In the genomic region with DNA sequence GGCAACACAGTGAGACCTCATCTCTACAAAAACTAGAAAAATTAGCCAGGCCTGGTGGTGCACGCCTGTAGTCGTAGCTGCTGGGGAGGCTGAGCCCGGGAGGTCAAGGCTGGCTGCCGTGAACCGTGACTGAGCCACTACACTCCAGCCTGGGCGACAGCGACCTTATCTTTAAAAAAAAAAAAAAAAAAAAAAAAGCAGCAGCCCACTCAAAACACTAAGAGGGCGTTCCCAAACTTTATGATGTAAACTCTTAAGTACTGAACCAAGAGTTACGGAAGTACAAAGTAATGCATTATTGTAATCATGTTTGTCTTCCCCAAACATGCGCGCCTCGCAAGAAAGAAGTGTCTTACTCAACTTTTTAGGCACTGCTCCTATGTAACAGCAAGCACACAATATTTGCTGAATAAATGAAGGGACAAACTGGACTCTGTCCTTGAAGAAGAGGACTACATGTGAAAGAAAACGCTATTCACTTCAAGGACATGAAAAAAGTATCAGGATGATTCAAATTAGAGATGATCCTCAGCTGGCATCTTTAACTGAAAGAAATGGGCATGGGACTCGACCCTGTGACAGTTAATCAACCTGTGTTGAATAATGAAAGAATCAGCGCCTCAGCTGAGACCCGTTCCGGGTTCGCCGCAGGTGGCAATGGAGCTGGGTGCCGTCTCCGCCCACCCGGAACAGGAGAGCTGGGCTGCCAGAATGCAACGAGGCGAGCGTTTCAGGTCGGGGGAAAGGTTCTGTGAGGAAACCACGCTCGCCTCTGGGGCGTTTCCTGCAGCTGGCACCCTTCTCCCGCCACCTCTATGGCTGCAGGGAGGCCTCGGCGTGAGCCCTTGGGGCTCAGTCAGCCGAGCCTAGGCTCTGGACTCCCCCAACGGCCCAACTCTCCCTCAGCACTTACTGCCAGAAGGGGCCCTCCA, we compare ENCODE assay signal across 8 cellular contexts. TPM values are rescaled to one million over a fixed set of nuclear protein-coding genes. Genes with fewer than 3 reads are reported as not detected.
A peak's percentile ranks its signal among the peaks of the same experiment; 100 is the strongest.
DNase-seq lines count a peak whose midpoint lies in the region; ATAC-seq and TF ChIP-seq lines count a peak whose summit lies in the region.

No MANE protein-coding gene starts in this region.

- no peaks in the 10 kb centered on the region for H3K9me3 Mint-ChIP-seq in osteocyte (ENCODE audit: unreplicated experiment)

- no peak for TF ChIP-seq CTCF in RWPE2 (IDR thresholded peaks at IDR 0.05; ENCODE audit: poor library complexity, severe bottlenecking)
- TF ChIP-seq CTCF in osteocyte (IDR thresholded peaks at IDR 0.05), result no peak
- TF ChIP-seq CTCF in thyroid gland (IDR thresholded peaks at IDR 0.05), result no peak

- peaks cover 17% of the 10 kb centered on the region for H3K4me1 ChIP-seq in HUES48 (ENCODE audit: control insufficient read depth, insufficient read depth, low read length)
- peaks cover 9% of the 10 kb centered on the region for H3K4me1 ChIP-seq in RWPE2 (ENCODE audit: insufficient read depth, poor library complexity, severe bottlenecking)
- H3K4me1 ChIP-seq in thyroid gland, result peaks cover 14 to 17% of the 10 kb centered on the region in 2 donors

- no peaks in the 10 kb centered on the region for H3K9me3 ChIP-seq in HUES48 (ENCODE audit: control insufficient read depth, insufficient read depth, low read length)
- H3K9me3 ChIP-seq in RWPE2 (ENCODE audit: severe bottlenecking), result no peaks in the 10 kb centered on the region
- no peaks in the 10 kb centered on the region for H3K9me3 ChIP-seq in thyroid gland

- WGBS in thyroid gland, 2 donors, result 14 to 16% methylated on average over 29 to 30 of the region's 34 CpGs

- H3K4me3 ChIP-seq in HUES48 (ENCODE audit: low read depth, low read length), result peak overlapping the region; percentile 88
- peak overlapping the region; percentile 90 for H3K4me3 ChIP-seq in RWPE2 (ENCODE audit: severe bottlenecking)
- H3K4me3 ChIP-seq in thyroid gland (replicated peaks in 1 of 3), result peak overlapping the region; percentile 27 to 93 (median 57)

- intact Hi-C loops in thyroid gland (cut with DNase I), result loop anchor here (10.0 kb wide), 1 partner anchor 78 kb away; no protein-coding TSS in a partner anchor

- H3K27me3 Mint-ChIP-seq in osteocyte (ENCODE audit: unreplicated experiment), result peaks cover 5% of the 10 kb centered on the region

- DNase-seq in COR-L47 (lab: John Stamatoyannopoulos, UW) (peak; percentile 69), RWPE2 (ENCODE audit: low spot score) (peak; percentile 87), activated gamma-delta T cell treated with Interleukin-2 at 50 U/mL for 16 hours (peak; percentile 84), germinal center (ENCODE audit: low spot score) (peak; percentile 79), osteocyte (ENCODE audit: extremely low spot score, unreplicated experiment) (peak; percentile 85), thyroid gland (peak; percentile 86 to 87)

- peak overlapping the region; percentile 98 for H3K4me3 Mint-ChIP-seq in osteocyte (ENCODE audit: unreplicated experiment)

- H3K36me3 ChIP-seq in HUES48 (ENCODE audit: control insufficient read depth, insufficient read depth, low read length) (peaks cover 21% of the 10 kb centered on the region), RWPE2 (ENCODE audit: low read depth) (peaks cover 32% of the 10 kb centered on the region), thyroid gland (peaks cover 9 to 15% of the 10 kb centered on the region in 2 donors)

- H3K4me1 Mint-ChIP-seq in osteocyte (ENCODE audit: unreplicated experiment), result peaks cover 15% of the 10 kb centered on the region

- no peak for TF ChIP-seq POLR2A in thyroid gland (IDR thresholded peaks at IDR 0.05)

- H3K27me3 ChIP-seq in HUES48 (ENCODE audit: control insufficient read depth, insufficient read depth, low read length) (no peaks in the 10 kb centered on the region), RWPE2 (ENCODE audit: insufficient read depth, poor library complexity, severe bottlenecking) (no peaks in the 10 kb centered on the region), thyroid gland (no peaks in the 10 kb centered on the region)

- H3K9ac ChIP-seq in HUES48 (ENCODE audit: low read depth, low read length), result peak overlapping the region; percentile 85

- H3K27ac Mint-ChIP-seq in osteocyte (ENCODE audit: unreplicated experiment), result peak overlapping the region; percentile 96

- ATAC-seq in GM21423 (IDR thresholded peaks at IDR 0.05; ENCODE audit: unreplicated experiment), result peak; percentile 46
- peak; percentile 79 for ATAC-seq in RWPE2 (ENCODE audit: low read depth)

- H3K36me3 Mint-ChIP-seq in osteocyte (ENCODE audit: unreplicated experiment), result peaks cover 9% of the 10 kb centered on the region

- H3K27ac ChIP-seq in HUES48 (ENCODE audit: low read depth, low read length) (peak overlapping the region; percentile 90), RWPE2 (ENCODE audit: poor library complexity, severe bottlenecking) (peak overlapping the region; percentile 56), thyroid gland (peak overlapping the region; percentile 93 to 99 (median 99))

RNA-seq across cellular contexts. Expression of a gene that starts 0.7 kb away (rescaled TPM):
- 58.1 and 79.1 TPM in 2 replicates for total RNA-seq in osteocyte
- total RNA-seq in thyroid gland, result 100 to 1,000 TPM; 123 to 182 (median 168) TPM

RNA-seq across cellular contexts. Expression of a gene that starts 48.4 kb away (rescaled TPM):
- 0.24 and 0.40 TPM in 2 replicates for total RNA-seq in osteocyte
- total RNA-seq in thyroid gland, result 1 to 10 TPM in 3 of 4 donors, under 1 TPM in 1; 0.22 to 3.8 (median 1.7) TPM

RNA-seq across cellular contexts. Expression of a gene that starts 48.6 kb away (rescaled TPM):
- total RNA-seq in osteocyte (1,535 and 1,733 TPM in 2 replicates), thyroid gland (1,000 to 10,000 TPM; 2,538 to 3,855 (median 2,897) TPM)

Comparison
In these comparisons a context has a peak if more than half of its experiments do, and no peak if none do; other contexts are left out.
1. Peak in every context shown above with its lines: DNase-seq, ATAC-seq, H3K4me3 ChIP-seq and H3K27ac ChIP-seq.